ENCODE assay signal across 23 cellular contexts in genomic region chr4:127214001-127214400, GRCh38.
A peak's percentile ranks its signal among the peaks of the same experiment; 100 is the strongest.
DNase-seq lines count a peak whose midpoint lies in the region; ATAC-seq, FAIRE-seq and TF ChIP-seq lines count a peak whose summit lies in the region.
"Had no signal": no experiment of that assay in that cellular context is flagged by ENCODE, and none has a peak within 500 bp of the region (broad histone marks: within the 10 kb centered on the region; RNA-seq: fewer than 3 reads in every experiment).

No MANE protein-coding gene starts in this region.

- no peaks in the 10 kb centered on the region for H3K9me2 ChIP-seq in PC-3 (replicated peaks; ENCODE audit: low read length)

- BruUV-seq in K562 (replicated peaks; lab: Mats Ljungman, UMichigan) (no TSS peak), PC-3 (replicated peaks; lab: Mats Ljungman, UMichigan) (no TSS peak)

- H3K9me1 ChIP-seq in K562 (ENCODE audit: control insufficient read depth, insufficient read depth, low read length) = no peaks in the 10 kb centered on the region

- H3K27ac ChIP-seq in K562 (ENCODE audit: extremely low read depth, low read depth, low read length) = no peak overlapping the region
- no peak overlapping the region for H3K27ac ChIP-seq in PC-3 (ENCODE audit: low read length)

- ATAC-seq in K562 (no peak), left lobe of liver (peak; percentile 20), PC-3 (no peak)
- ATAC-seq: CD8-positive, alpha-beta T cell; effector memory CD8-positive, alpha-beta T cell; naive thymus-derived CD8-positive, alpha-beta T cell; Panc1 had no signal

- no peak overlapping the region for H2AFZ ChIP-seq in K562 (ENCODE audit: low read depth, low read length)
- H2AFZ ChIP-seq in PC-3 (ENCODE audit: low read length) = no peak overlapping the region

- H3K36me3 ChIP-seq in K562 (ENCODE audit: control insufficient read depth, insufficient read depth, low read length) = no peaks in the 10 kb centered on the region
- H3K36me3 ChIP-seq in PC-3 (ENCODE audit: low read depth, low read length) = no peaks in the 10 kb centered on the region

- H3K9me3 ChIP-seq in K562 (replicated peaks; ENCODE audit: control insufficient read depth, insufficient read depth, low read depth, low read length) = no peaks in the 10 kb centered on the region
- no peaks in the 10 kb centered on the region for H3K9me3 ChIP-seq in PC-3 (ENCODE audit: low read length)

- H3K4me3 ChIP-seq in K562 (no peak overlapping the region), PC-3 (ENCODE audit: low read length) (no peak overlapping the region)
- H3K4me3 ChIP-seq: skin epidermis had no signal

- H3K4me1 ChIP-seq in K562 (replicated peaks in 1 of 2; ENCODE audit: control insufficient read depth in 2 of 2, insufficient read depth in 2 of 2, low read length in 2 of 2) (no peaks in the 10 kb centered on the region), PC-3 (ENCODE audit: insufficient read depth, low read length) (no peaks in the 10 kb centered on the region)

- in situ Hi-C loops in K562 (cut with MboI) = no loop called here

- intact Hi-C loops in K562 (cut with micrococcal nuclease) = no loop called here
- intact Hi-C loops in PC-3 (cut with micrococcal nuclease) = no loop called here

- TF ChIP-seq POLR2A in K562 (conservative IDR thresholded peaks at IDR 0.05) (no peak), GM12892 (IDR thresholded peaks at IDR 0.05; ENCODE audit: low read depth, low read length) (no peak)

- no peaks in the 10 kb centered on the region for H4K20me1 ChIP-seq in K562 (replicated peaks; ENCODE audit: control insufficient read depth, insufficient read depth, low read length)
- H4K20me1 ChIP-seq in PC-3 (ENCODE audit: low read length) = no peaks in the 10 kb centered on the region

- no peak overlapping the region for H3K4me2 ChIP-seq in K562 (ENCODE audit: insufficient read depth, low read length)
- no peak overlapping the region for H3K4me2 ChIP-seq in PC-3 (ENCODE audit: low read length)

- 0% methylated on average over 1 of the region's 1 CpG for WGBS in K562 (ENCODE audit: insufficient coverage, low coverage, missing lambda C conversion rate)

- TF ChIP-seq EP300 in K562 (IDR thresholded peaks at IDR 0.05; ENCODE audit: low read length) = no peak

- no peaks in the 10 kb centered on the region for H3F3A ChIP-seq in PC-3 (ENCODE audit: low read length, unreplicated experiment)

- CTCF ChIA-PET in K562 (lab: Yijun Ruan, JAX; ENCODE audit: low intra/inter-chr PET ratio) (no interaction called here), PC-3 (lab: Charles Lee) (no interaction called here)

- no peaks in the 10 kb centered on the region for H3K79me2 ChIP-seq in K562 (ENCODE audit: control insufficient read depth, insufficient read depth, low read length)
- H3K79me2 ChIP-seq in PC-3 (ENCODE audit: low read length) = no peaks in the 10 kb centered on the region

- POLR2A ChIA-PET in K562 (lab: Yijun Ruan, JAX) = interaction anchor here (0.7 kb wide), 1 partner anchor 41 kb away, joined by 4 read pairs; no protein-coding TSS in a partner anchor
- POLR2A ChIA-PET in PC-3 (lab: Charles Lee; ENCODE audit: unreplicated experiment) = no interaction called here

- no peak for TF ChIP-seq CTCF in K562 (IDR thresholded peaks at IDR 0.05 in 2 of 3, conservative IDR thresholded peaks at IDR 0.05 in 1 of 3; ENCODE audit: insufficient read depth in 2 of 3, low read depth in 1 of 3, low read length in 3 of 3)
- TF ChIP-seq CTCF in PC-3 (conservative IDR thresholded peaks at IDR 0.05; ENCODE audit: low read depth, low read length) = no peak

- FAIRE-seq in K562 (lab: Jason Lieb, UNC) (no peak), GM12892 (lab: Jason Lieb, UNC) (no peak)
- FAIRE-seq: GM12891 had no signal

- DNase-seq in M059J (ENCODE audit: low read depth) (peak; percentile 17), K562 (ENCODE audit: extremely low read depth in 1 of 4, low spot score in 3 of 4) (no peak), left lobe of liver (ENCODE audit: low spot score) (no peak), stromal cell of bone marrow (ENCODE audit: low read depth) (peak; percentile 90), GM12892 (ENCODE audit: insufficient read length) (no peak), PC-3 (no peak), SHP77 (lab: John Stamatoyannopoulos, UW) (no peak), DMS153 treated with DMSO at 0.1 percent for 48 hours (lab: John Stamatoyannopoulos, UW; ENCODE audit: unreplicated experiment) (no peak)
- DNase-seq: activated CD4-positive, alpha-beta T cell treated with anti-CD3 and anti-CD28 coated beads for 4 hours; activated effector memory CD4-positive, alpha-beta T cell treated with Interleukin-2 at 50 U/mL for 16 hours; CD8-positive, alpha-beta T cell; effector memory CD8-positive, alpha-beta T cell; HCEC 1CT; head of caudate nucleus; immature natural killer cell; naive thymus-derived CD8-positive, alpha-beta T cell; NCI-H1417; posterior cingulate gyrus; stimulated activated CD4-positive, alpha-beta T cell treated with anti-CD3 and anti-CD28 coated beads, Interleukin-4, amount 100 ng/mL, for 24 hours; substantia nigra had no signal

- H3K9ac ChIP-seq in K562 (ENCODE audit: insufficient read depth in 1 of 2, low read depth in 2 of 2, low read length in 2 of 2) (no peak overlapping the region), PC-3 (ENCODE audit: low read length) (no peak overlapping the region)

- H3K27me3 ChIP-seq in K562 (ENCODE audit: control insufficient read depth in 2 of 2, insufficient read depth in 2 of 2, low read length in 2 of 2) (peaks cover 0 to 3% of the 10 kb centered on the region in 2 experiments; a peak in 1 of 5 replicates), PC-3 (ENCODE audit: low read length) (no peaks in the 10 kb centered on the region)

- no peak for TF ChIP-seq RAD21 in K562 (CRISPR knock-in tag; conservative IDR thresholded peaks at IDR 0.05 in 1 of 2, IDR thresholded peaks at IDR 0.05 in 1 of 2)

TF ChIP-seq in K562, 482 proteins besides CTCF, POLR2A, EP300 and RAD21:
- peak; percentile 16; the same call in 1 of the 2 replicates for TF ChIP-seq ZNF316 (IDR thresholded peaks at IDR 0.05)
- no peak for TF ChIP-seq CREBBP (IDR thresholded peaks at IDR 0.05; ENCODE audit: low read depth, low read length)

Comparison
In these comparisons a context has a peak if more than half of its experiments do, and no peak if none do; other contexts are left out.
1. DNase-seq: peak in M059J (single experiment) and stromal cell of bone marrow (single experiment); none in K562 (0 of 4), left lobe of liver (single experiment), GM12892 (single experiment), PC-3 (single experiment), SHP77 (0 of 2) and DMS153 treated with DMSO at 0.1 percent for 48 hours (single experiment).